Comparison of ENCODE assay signal across 13 cellular contexts in the genomic region with DNA sequence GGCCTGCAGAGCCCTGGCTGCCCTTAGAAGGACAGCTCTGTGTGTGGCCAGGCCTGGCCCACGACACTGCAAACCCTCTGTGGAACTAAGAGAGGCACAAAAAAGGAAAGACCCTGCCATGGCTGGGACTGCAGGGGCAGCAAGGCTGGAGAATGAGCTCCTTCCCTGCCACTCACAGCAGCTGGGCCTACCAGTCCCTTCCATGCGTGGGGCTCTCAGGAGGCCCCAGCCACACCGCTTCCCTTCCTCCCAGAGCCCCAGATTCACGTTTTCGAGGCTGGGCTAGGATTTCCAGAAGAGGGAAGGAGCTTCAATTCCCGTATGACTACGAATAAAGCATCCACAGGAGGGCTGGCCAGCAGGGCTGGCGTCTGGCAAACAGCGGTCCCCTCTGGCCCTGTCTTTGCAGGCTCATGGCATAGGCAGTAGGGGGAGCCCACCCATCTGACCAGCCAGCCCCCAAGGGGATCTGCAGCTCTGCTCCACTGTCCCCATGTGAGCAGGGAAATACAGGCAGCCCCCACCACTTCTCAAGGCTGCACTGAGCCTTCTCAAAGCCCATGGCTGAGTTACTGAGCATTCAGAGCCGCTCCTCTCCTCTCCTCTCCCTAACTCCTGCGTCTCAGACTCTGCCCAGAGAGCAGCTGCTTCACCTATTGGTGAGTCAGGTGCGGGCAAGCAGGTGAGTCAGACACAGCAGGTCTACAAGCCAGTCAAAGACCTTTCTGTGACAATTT. TPM values are rescaled to one million over a fixed set of nuclear protein-coding genes. Genes with fewer than 3 reads are reported as not detected.
A peak's percentile ranks its signal among the peaks of the same experiment; 100 is the strongest.
DNase-seq lines count a peak whose midpoint lies in the region; ATAC-seq, FAIRE-seq and TF ChIP-seq lines count a peak whose summit lies in the region.
"Had no signal": no experiment of that assay in that cellular context is flagged by ENCODE, and none has a peak within 500 bp of the region (broad histone marks: within the 10 kb centered on the region; RNA-seq: fewer than 3 reads in every experiment).

No MANE protein-coding gene starts in this region.

- H2AFZ ChIP-seq in PC-9: no peak overlapping the region
- H2AFZ ChIP-seq in H1 (ENCODE audit: low read length): no peak overlapping the region

- H3K4me3 ChIP-seq in PC-9 (no peak overlapping the region), H1 (ENCODE audit: extremely low read depth in 1 of 4, insufficient read depth in 2 of 4, low read depth in 3 of 4, low read length in 4 of 4) (peak overlapping the region in 2 of 4 experiments; percentile 19 to 29; a peak in 4 of 8 replicates), lower lobe of right lung (no peak overlapping the region), transverse colon (peak overlapping the region in 1 of 4 donors; percentile 2)

- no peak overlapping the region for H3K9ac ChIP-seq in H1 (replicated peaks in 1 of 4; ENCODE audit: extremely low read depth in 1 of 4, low read depth in 3 of 4, low read length in 3 of 4)

- no peak overlapping the region for H3K27ac ChIP-seq in PC-9
- peak overlapping the region; percentile 41; the same call in 1 of the 2 replicates for H3K27ac ChIP-seq in H1 (ENCODE audit: low read depth, low read length)
- H3K27ac ChIP-seq in lower lobe of right lung: no peak overlapping the region
- H3K27ac ChIP-seq in transverse colon: peak overlapping the region; percentile 29 to 57 (median 50)

- H3K27me3 ChIP-seq in PC-9 (ENCODE audit: insufficient read depth, low read depth): no peaks in the 10 kb centered on the region
- no peaks in the 10 kb centered on the region for H3K27me3 ChIP-seq in H1 (replicated peaks in 1 of 4; ENCODE audit: control insufficient read depth in 3 of 4, extremely low read depth in 1 of 4, insufficient read depth in 3 of 4, low read length in 3 of 4)
- no peaks in the 10 kb centered on the region for H3K27me3 ChIP-seq in lower lobe of right lung (ENCODE audit: low read depth)
- no peaks in the 10 kb centered on the region for H3K27me3 ChIP-seq in transverse colon

- no peak overlapping the region for H3K14ac ChIP-seq in H1 (ENCODE audit: insufficient read length)

- H3K4me3 Mint-ChIP-seq in immature natural killer cell: no peak overlapping the region
- H3K4me3 Mint-ChIP-seq: activated B cell treated with CpG ODN at 0.5 μM for 24 hours, natural killer cell had no signal

- ATAC-seq in lower lobe of right lung: peak; percentile 63 to 70
- ATAC-seq in GM19395 (IDR thresholded peaks at IDR 0.05; ENCODE audit: unreplicated experiment): no peak
- ATAC-seq: natural killer cell had no signal

- H3K27me3 Mint-ChIP-seq in immature natural killer cell (ENCODE audit: low read depth in 3 of 3): no peaks in the 10 kb centered on the region

- H2BK20ac ChIP-seq in H1 (ENCODE audit: low read length): no peak overlapping the region

- H3K9me3 ChIP-seq in PC-9 (ENCODE audit: insufficient read depth, low read depth): no peaks in the 10 kb centered on the region
- H3K9me3 ChIP-seq in H1 (ENCODE audit: insufficient read depth in 2 of 2, low read depth in 1 of 2, low read length in 1 of 2): no peaks in the 10 kb centered on the region
- no peaks in the 10 kb centered on the region for H3K9me3 ChIP-seq in lower lobe of right lung
- H3K9me3 ChIP-seq in transverse colon: no peaks in the 10 kb centered on the region

- H3K4me2 ChIP-seq in PC-9 (no peak overlapping the region; the same call in 1 of the 2 replicates), H1 (ENCODE audit: insufficient read depth in 1 of 2, low read depth in 2 of 2, low read length in 2 of 2) (peak overlapping the region; percentile 3 to 41; a peak in 2 of 4 replicates)

- peak overlapping the region; percentile 27; the same call in 1 of the 2 replicates for H2BK12ac ChIP-seq in H1 (ENCODE audit: low read depth, low read length)

- H4K20me1 ChIP-seq in PC-9 (ENCODE audit: insufficient read depth) (no peaks in the 10 kb centered on the region), H1 (replicated peaks in 1 of 2; ENCODE audit: control insufficient read depth in 1 of 2, insufficient read depth in 2 of 2, low read length in 2 of 2) (peaks cover 4 to 8% of the 10 kb centered on the region in 2 experiments)

- no peaks in the 10 kb centered on the region for H3K23me2 ChIP-seq in H1 (ENCODE audit: low read depth, low read length)

- peak overlapping the region; percentile 15 for H4K91ac ChIP-seq in H1 (replicated peaks; ENCODE audit: insufficient read length, low read length)

- in situ Hi-C loops in transverse colon (cut with MboI; ENCODE audit: low pct_ligation_motif_present in 1 of 4, low pct_unique_long_range_greater_than_20kb in 1 of 4, low sequenced_read_pairs in 3 of 4): no loop called here

- 41% methylated on average over 12 of the region's 12 CpGs; no CpG with 5 or more reads in 1 of the 2 experiments for WGBS in H1 (ENCODE audit: extremely low coverage in 1 of 2, insufficient coverage in 1 of 2, insufficient read length in 1 of 2, insufficient replicate concordance in 2 of 2, low coverage in 1 of 2, low lambda C conversion rate in 2 of 2, missing lambda C conversion rate in 1 of 2), 2 experiments
- 86% methylated on average over 12 of the region's 12 CpGs; no CpG with 5 or more reads in 1 of the 2 donors for WGBS in transverse colon (ENCODE audit: low coverage in 1 of 2), 2 donors

- H3K79me1 ChIP-seq in H1 (ENCODE audit: low read depth, low read length): peaks cover 7% of the 10 kb centered on the region

- no peak overlapping the region for H2BK5ac ChIP-seq in H1 (ENCODE audit: low read depth, low read length)

- no peaks in the 10 kb centered on the region for H3K79me2 ChIP-seq in PC-9 (ENCODE audit: low read depth)
- peaks cover 0 to 61% of the 10 kb centered on the region in 2 experiments; a peak in 2 of 4 replicates for H3K79me2 ChIP-seq in H1 (ENCODE audit: control insufficient read depth in 1 of 2, insufficient read depth in 2 of 2, low read length in 2 of 2)

- H3K18ac ChIP-seq in H1 (ENCODE audit: extremely low read depth, low read length): no peak overlapping the region; the same call in 1 of the 2 replicates

- no peak overlapping the region for H2BK120ac ChIP-seq in H1 (replicated peaks; ENCODE audit: low read depth, low read length)

- H2BK15ac ChIP-seq in H1 (ENCODE audit: low read length): no peak overlapping the region

- H3K56ac ChIP-seq in H1 (replicated peaks; ENCODE audit: insufficient read length, low read depth, low read length): no peak overlapping the region

- H2AK5ac ChIP-seq in H1 (ENCODE audit: low read depth, low read length): peak overlapping the region; percentile 16; the same call in 1 of the 2 replicates

- peak; percentile 55 to 64; a peak in 3 of 4 replicates for TF ChIP-seq RAD21 in H1 (IDR thresholded peaks at IDR 0.05 in 1 of 2, conservative IDR thresholded peaks at IDR 0.05 in 1 of 2; ENCODE audit: low read depth in 2 of 2, low read length in 2 of 2)

- no peak overlapping the region for H4K5ac ChIP-seq in H1 (ENCODE audit: insufficient read length, low read depth, low read length)

- CTCF ChIA-PET in PC-9 (lab: Charles Lee): no interaction called here
- CTCF ChIA-PET in H1 (lab: Charles Lee; ENCODE audit: partially characterized antibody): interaction anchor here (0.8 to 1.7 kb wide), 13 partner anchors 9 to 79 kb away, joined by 3 to 11 read pairs (median 4); no protein-coding TSS in a partner anchor

- peaks cover 6 to 11% of the 10 kb centered on the region in 2 donors for H3K4me1 Mint-ChIP-seq in immature natural killer cell
- H3K4me1 Mint-ChIP-seq: activated B cell treated with CpG ODN at 0.5 μM for 24 hours had no signal

- TF ChIP-seq EP300 in H1 (IDR thresholded peaks at IDR 0.05; ENCODE audit: borderline replicate concordance in 1 of 2, low read depth in 2 of 2, low read length in 2 of 2) (no peak), transverse colon (IDR thresholded peaks at IDR 0.05; ENCODE audit: low read depth) (no peak)

- POLR2A ChIA-PET in PC-9 (lab: Charles Lee; ENCODE audit: unreplicated experiment) (no interaction called here), H1 (lab: Charles Lee; ENCODE audit: partially characterized antibody) (interaction anchor here (0.8 to 2.2 kb wide), 7 partner anchors 9 to 158 kb away, joined by 3 to 10 read pairs (median 3); no protein-coding TSS in a partner anchor)

- no peak overlapping the region for H3K4ac ChIP-seq in H1 (replicated peaks; ENCODE audit: insufficient read length, low read depth, low read length)

- BruUV-seq in PC-9 (replicated peaks; lab: Mats Ljungman, UMichigan): no TSS peak

- intact Hi-C loops in PC-9 (cut with micrococcal nuclease; ENCODE audit: unreplicated experiment) (no loop called here), lower lobe of right lung (cut with DNase I) (no loop called here), transverse colon (cut with DNase I; ENCODE audit: low total_unique reads) (no loop called here)

- DNase-seq in PC-9: peak; percentile 45 to 56
- DNase-seq in H1 (ENCODE audit: low read depth in 1 of 2, low spot score in 2 of 2): peak in 1 of 2 experiments; percentile 75
- no peak for DNase-seq in lower lobe of right lung
- no peak for DNase-seq in transverse colon
- DNase-seq in T-helper 9 cell: no peak
- no peak for DNase-seq in immature natural killer cell
- DNase-seq: activated B cell treated with CpG ODN at 0.5 μM for 24 hours; activated T-cell treated with anti-CD3 and anti-CD28 coated beads, Interleukin-2, amount 50 U/mL, for 48 hours; natural killer cell; NCI-H187 treated with DMSO at 0.1 percent for 48 hours had no signal

- H3K9me3 Mint-ChIP-seq in immature natural killer cell: peaks cover 0 to 7% (median 1%) of the 10 kb centered on the region in 6 donors
- H3K9me3 Mint-ChIP-seq: natural killer cell had no signal

- 0 out of 2 replicates have a peak, but pooled peaks cover 5% of the 10 kb centered on the region for H3K4me1 ChIP-seq in PC-9 (replicated peaks; ENCODE audit: insufficient read depth)
- peaks cover 4 to 23% (median 13%) of the 10 kb centered on the region in 4 experiments; a peak in 6 of 7 replicates for H3K4me1 ChIP-seq in H1 (replicated peaks in 1 of 4; ENCODE audit: control insufficient read depth in 3 of 4, insufficient read depth in 4 of 4, low read length in 3 of 4)
- no peaks in the 10 kb centered on the region for H3K4me1 ChIP-seq in lower lobe of right lung
- H3K4me1 ChIP-seq in transverse colon: peaks cover 0 to 3% (median 0%) of the 10 kb centered on the region in 4 donors

- H3K27ac Mint-ChIP-seq in immature natural killer cell: no peak overlapping the region
- H3K27ac Mint-ChIP-seq: activated B cell treated with CpG ODN at 0.5 μM for 24 hours, natural killer cell had no signal

- TF ChIP-seq CTCF in PC-9 (conservative IDR thresholded peaks at IDR 0.05): no peak
- TF ChIP-seq CTCF in H1 (IDR thresholded peaks at IDR 0.05; ENCODE audit: control extremely low read depth in 1 of 3, insufficient read depth in 1 of 3, low read depth in 1 of 3, low read length in 3 of 3): peak; percentile 61 to 77 (median 67)
- no peak for TF ChIP-seq CTCF in lower lobe of right lung (IDR thresholded peaks at IDR 0.05)
- TF ChIP-seq CTCF in transverse colon (IDR thresholded peaks at IDR 0.05): no peak

- no peaks in the 10 kb centered on the region for H3K9me2 ChIP-seq in PC-9 (ENCODE audit: insufficient read depth)

- peak; percentile 45 for FAIRE-seq in H1 (lab: Jason Lieb, UNC)
- FAIRE-seq: colon, RCC 7860 had no signal

- H3K36me3 Mint-ChIP-seq in immature natural killer cell: peaks cover 0 to 3% (median 3%) of the 10 kb centered on the region in 3 donors
- H3K36me3 Mint-ChIP-seq: natural killer cell had no signal

- no peak overlapping the region for H3K23ac ChIP-seq in H1 (ENCODE audit: insufficient read length)

- no peaks in the 10 kb centered on the region for H3F3A ChIP-seq in PC-9 (ENCODE audit: insufficient read depth, low read depth)

- TF ChIP-seq POLR2A in H1 (IDR thresholded peaks at IDR 0.05; ENCODE audit: control extremely low read depth in 1 of 2, low read depth in 2 of 2, low read length in 2 of 2): no peak
- TF ChIP-seq POLR2A in transverse colon (IDR thresholded peaks at IDR 0.05): no peak

- H3K36me3 ChIP-seq in PC-9 (ENCODE audit: low read depth) (0 out of 2 replicates have a peak, but pooled peaks cover 3% of the 10 kb centered on the region), H1 (ENCODE audit: control insufficient read depth in 2 of 4, insufficient read depth in 4 of 4, low read length in 3 of 4) (no peaks in the 10 kb centered on the region), lower lobe of right lung (no peaks in the 10 kb centered on the region), transverse colon (no peaks in the 10 kb centered on the region)

- peak overlapping the region; percentile 35; the same call in 1 of the 2 replicates for H4K8ac ChIP-seq in H1 (ENCODE audit: extremely low read depth, insufficient read depth, low read length)

RNA-seq across cellular contexts. Expression of a gene that starts 53.1 kb away (rescaled TPM):
- 19.6 and 39.9 TPM in 2 replicates for total RNA-seq in PC-9 (2021)
- 27.3 and 30.0 TPM in 2 replicates for total RNA-seq in H1 (2021; fragmentation: NEBNext Ultra II Directional; extraction: Animal tissue kit (Norgen Biotek cat#: 25700))
- 14.0 and 15.3 TPM in 2 replicates for polyA plus RNA-seq in H1 (2011; rRNA removed)
- 22.8 TPM for polyA plus RNA-seq in H1 (2011; cell fraction: cytosol; rRNA removed)
- 39.3 TPM for polyA plus RNA-seq in H1 (2011; cell fraction: nucleus; rRNA removed)
- 28.0 to 40.8 TPM (median 30.5 TPM) in 4 replicates for polyA plus RNA-seq in H1 (2012, experiment 1 of 2)
- polyA plus RNA-seq in H1 (2012, experiment 2 of 2): 9.2 TPM
- 17.2 TPM for polyA plus RNA-seq in H1 (2013, experiment 1 of 2)
- polyA plus RNA-seq in H1 (2013, experiment 2 of 2): 15.1 TPM
- 12.3 and 19.9 TPM in 2 replicates for polyA minus RNA-seq in H1 (2011; rRNA and poly(A)+ RNA removed)
- 12.2 TPM for polyA minus RNA-seq in H1 (2011; cell fraction: cytosol; rRNA and poly(A)+ RNA removed)
- 19.7 TPM for polyA minus RNA-seq in H1 (2011; cell fraction: nucleus; rRNA and poly(A)+ RNA removed)
- 10.7 TPM for total RNA-seq in lower lobe of right lung
- total RNA-seq in transverse colon: 1 to 10 TPM; 3.1 to 9.7 (median 5.7) TPM
- under 1 TPM in 2 of 3 donors, not detected in 1; 0.19 to 0.77 TPM for polyA plus RNA-seq in immature natural killer cell

Comparison
In these comparisons a context has a peak if more than half of its experiments do, and no peak if none do; other contexts are left out.
1. DNase-seq: peak in PC-9 (2 of 2); none in lower lobe of right lung (single experiment), transverse colon (single experiment), T-helper 9 cell (single experiment) and immature natural killer cell (0 of 3).
2. H3K27ac ChIP-seq: peak in H1 (single experiment) and transverse colon (4 of 4); none in PC-9 (single experiment) and lower lobe of right lung (single experiment).
3. CTCF ChIP-seq: peak in H1 (3 of 3); none in PC-9 (single experiment), lower lobe of right lung (single experiment) and transverse colon (0 of 5).